Comparison of ENCODE assay signal across 9 cellular contexts in genomic region chrX:73215263-73215662, GRCh38. TPM values are rescaled to one million over a fixed set of nuclear protein-coding genes. Genes with fewer than 3 reads are reported as not detected.
DNase-seq lines count a peak whose midpoint lies in the region; ATAC-seq and TF ChIP-seq lines count a peak whose summit lies in the region.
"Had no signal": no experiment of that assay in that cellular context is flagged by ENCODE, and none has a peak within 500 bp of the region (broad histone marks: within the 10 kb centered on the region; RNA-seq: fewer than 3 reads in every experiment).

No MANE protein-coding gene starts in this region.

- peaks cover 13 to 31% (median 28%) of the 10 kb centered on the region in 3 donors for H3K27me3 Mint-ChIP-seq in naive B cell

- no peaks in the 10 kb centered on the region for H3K9me2 ChIP-seq in GM23248 (ENCODE audit: insufficient read depth)

- H3K36me3 ChIP-seq in GM23248 (ENCODE audit: low read depth) = no peaks in the 10 kb centered on the region

- H3K9ac ChIP-seq in GM23248 = no peak overlapping the region

- peak overlapping the region; percentile 68 for H3K4me2 ChIP-seq in GM23248 (ENCODE audit: unreplicated experiment)

- in situ Hi-C loops in GM23248 (cut with MboI) = no loop called here
- in situ Hi-C loops in astrocyte of the spinal cord (cut with HindIII; ENCODE audit: low sequenced_read_pairs) = no loop called here

- peak overlapping the region in 7 of 8 donors; percentile 47 to 87 (median 69) for H3K4me3 Mint-ChIP-seq in naive B cell

- H3K36me3 Mint-ChIP-seq in naive B cell = no peaks in the 10 kb centered on the region

- H3K4me1 Mint-ChIP-seq in naive B cell = peaks cover 0 to 15% (median 0%) of the 10 kb centered on the region in 3 donors

- no peaks in the 10 kb centered on the region for H3F3A ChIP-seq in GM23248 (ENCODE audit: insufficient read depth)

- peak overlapping the region; percentile 66 for H3K4me3 ChIP-seq in GM23248
- H3K4me3 ChIP-seq in astrocyte of the spinal cord (ENCODE audit: low read depth, low read length) = peak overlapping the region; percentile 34

- H3K9me3 Mint-ChIP-seq in naive B cell = peaks cover 0 to 13% (median 5%) of the 10 kb centered on the region in 7 donors

- H3K27ac Mint-ChIP-seq in naive B cell = peak overlapping the region in 3 of 6 donors; percentile 15 to 66 (median 31)

- H3K27ac ChIP-seq in 22Rv1 (peak overlapping the region; percentile 74), GM23248 (no peak overlapping the region)

- H4K20me1 ChIP-seq in GM23248 (ENCODE audit: insufficient read depth) = no peaks in the 10 kb centered on the region

- H3K27me3 ChIP-seq in GM23248 (replicated peaks; ENCODE audit: insufficient read depth) = no peaks in the 10 kb centered on the region

- TF ChIP-seq CTCF in 22Rv1 (IDR thresholded peaks at IDR 0.05) (no peak), astrocyte of the spinal cord (IDR thresholded peaks at IDR 0.05; ENCODE audit: low read depth, low read length) (no peak)

- no peaks in the 10 kb centered on the region for H3K9me3 ChIP-seq in GM23248 (ENCODE audit: low read depth)

- 13 to 16% methylated on average over 8 of the region's 8 CpGs for WGBS in GM23248 (ENCODE audit: low coverage in 1 of 2, low lambda C conversion rate in 2 of 2, missing lambda C conversion rate in 2 of 2), 2 experiments

- H3K4me1 ChIP-seq in GM23248 (ENCODE audit: insufficient read depth) = no peaks in the 10 kb centered on the region

- no peaks in the 10 kb centered on the region for H3K79me2 ChIP-seq in GM23248 (ENCODE audit: insufficient read depth)

- H2AFZ ChIP-seq in GM23248 = peak overlapping the region; percentile 75

- no peak for ATAC-seq in naive B cell (ENCODE audit: low read depth in 2 of 2)

- DNase-seq in GM23248 = no peak
- no peak for DNase-seq in astrocyte of the spinal cord (ENCODE audit: low read depth, low spot score)
- no peak for DNase-seq in naive B cell
- no peak for DNase-seq in CD1c-positive myeloid dendritic cell (ENCODE audit: extremely low spot score)
- DNase-seq in H4 (ENCODE audit: low spot score) = no peak
- DNase-seq in activated CD4-positive, CD25-positive, alpha-beta regulatory T cell (lab: John Stamatoyannopoulos, UW) = no peak
- no peak for DNase-seq in HCEC 1CT
- DNase-seq: NCI-H526 treated with DMSO at 0.1 percent for 48 hours had no signal

RNA-seq across cellular contexts. Expression of gene NAP1L2, which starts 0.6 kb away (rescaled TPM):
- not detected in 2 replicates for total RNA-seq in GM23248 (2014; rRNA removed; shearing (Covaris generic))
- polyA plus RNA-seq in GM23248 (2016; fragmentation: Nextera tagmentation; extraction: Ambion mirVana) (not detected in 2 replicates), naive B cell (ENCODE audit: low read depth in 6 of 6) (1 to 10 TPM in 1 of 6 donors, under 1 TPM in 2, not detected in 3; 0.13 to 3.2 (median 0.34) TPM)
- total RNA-seq in H4 (2014; rRNA removed; shearing (Covaris generic)) = 19.0 and 19.1 TPM in 2 replicates

Comparison
In these comparisons a context has a peak if more than half of its experiments do, and no peak if none do; other contexts are left out.
1. RNA of gene NAP1L2, which starts 0.6 kb away (total RNA-seq): 19.0 to 19.1 TPM in H4; not detected in GM23248; every median in the first group is over 10 times any median in the second.